25 cellular contexts compared by ENCODE assay signal in the genomic region with DNA sequence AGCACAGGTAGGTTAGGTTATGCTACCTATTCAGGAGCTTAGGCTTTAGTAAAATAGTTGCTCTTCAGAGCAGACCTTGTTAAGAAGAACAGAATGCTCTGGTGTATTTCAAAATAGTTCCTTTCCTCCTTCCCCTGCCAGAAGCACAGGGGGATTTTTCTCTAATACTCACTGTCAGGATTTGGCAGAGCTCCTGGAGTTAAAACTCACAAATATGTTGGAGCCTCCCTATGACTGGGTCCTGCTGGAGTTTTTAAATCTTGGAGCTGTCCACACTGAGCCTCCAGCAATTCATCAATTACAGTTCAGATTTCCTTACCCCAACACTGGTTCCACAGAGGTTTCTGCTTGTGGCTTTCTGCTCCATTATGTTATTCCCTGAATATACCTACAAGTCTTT.
"Had no signal": no experiment of that assay in that cellular context is flagged by ENCODE, and none has a peak within 500 bp of the region (broad histone marks: within the 10 kb centered on the region; RNA-seq: fewer than 3 reads in every experiment).

No MANE protein-coding gene starts in this region.

- H3K36me3 ChIP-seq: ovary, prostate gland, suprapubic skin, transverse colon had no signal

- H3K27ac Mint-ChIP-seq: activated naive CD8-positive, alpha-beta T cell treated with anti-CD3 and anti-CD28 coated beads for 36 hours; activated T-helper 2 cell treated with anti-CD3 and anti-CD28 coated beads, Interferon-gamma antibody, Interleukin-2, Interleukin-4, amounts not matched to agents 10 μg/mL and 5 μg/mL and 100 μg/mL, durations not matched to agents 14 hours and 24 hours and 36 hours; effector memory CD8-positive, alpha-beta T cell; immature natural killer cell; memory B cell; natural killer cell treated with Interleukin-12 subunit alpha and Interleukin-12 subunit beta and Interleukin-15 and Interleukin-18, amount 100 ng/mL, for 72 hours; stimulated activated naive CD8-positive, alpha-beta T cell treated with anti-CD3 and anti-CD28 coated beads, Interleukin-15, Interleukin-2, amounts not matched to agents 100 ng/mL and 50 ng/mL, for 24 hours had no signal

- H3K27me3 Mint-ChIP-seq: activated naive CD8-positive, alpha-beta T cell treated with anti-CD3 and anti-CD28 coated beads for 36 hours; effector memory CD8-positive, alpha-beta T cell; memory B cell; natural killer cell treated with Interleukin-12 subunit alpha and Interleukin-12 subunit beta and Interleukin-15 and Interleukin-18, amount 100 ng/mL, for 72 hours; stimulated activated naive CD8-positive, alpha-beta T cell treated with anti-CD3 and anti-CD28 coated beads, Interleukin-15, Interleukin-2, amounts not matched to agents 100 ng/mL and 50 ng/mL, for 24 hours had no signal

- H3K4me3 ChIP-seq: body of pancreas, ovary, prostate gland, skin epidermis, suprapubic skin, transverse colon had no signal

- ATAC-seq: activated T-cell treated with anti-CD3 and anti-CD28 coated beads, Interleukin-2, amount 50 U/mL, for 4 hours; body of pancreas; effector memory CD8-positive, alpha-beta T cell; esophagus mucosa; left ventricle myocardium superior; natural killer cell treated with Interleukin-12 subunit alpha and Interleukin-12 subunit beta and Interleukin-15 and Interleukin-18, amount 100 ng/mL, for 72 hours; right cardiac atrium had no signal

- H3K27me3 ChIP-seq: body of pancreas, ovary, suprapubic skin, transverse colon had no signal

- H3K4me1 ChIP-seq: body of pancreas, prostate gland, suprapubic skin had no signal

- H3K4me1 Mint-ChIP-seq: activated naive CD8-positive, alpha-beta T cell treated with anti-CD3 and anti-CD28 coated beads for 36 hours; immature natural killer cell; memory B cell had no signal

- H3K27ac ChIP-seq: body of pancreas, ovary, prostate gland, skin epidermis, suprapubic skin, transverse colon had no signal

- H3K36me3 Mint-ChIP-seq: activated naive CD8-positive, alpha-beta T cell treated with anti-CD3 and anti-CD28 coated beads for 36 hours; immature natural killer cell; memory B cell; natural killer cell treated with Interleukin-12 subunit alpha and Interleukin-12 subunit beta and Interleukin-15 and Interleukin-18, amount 100 ng/mL, for 72 hours had no signal

- DNase-seq: activated CD4-positive, alpha-beta T cell treated with anti-CD3 and anti-CD28 coated beads for 1 hour; activated CD8-positive, alpha-beta memory T cell treated with anti-CD3 and anti-CD28 coated beads, Interleukin-2, amount 50 U/mL, for 48 hours; activated naive CD4-positive, alpha-beta T cell treated with Interleukin-2 at 50 U/mL for 16 hours; activated naive CD8-positive, alpha-beta T cell treated with anti-CD3 and anti-CD28 coated beads for 36 hours; activated T-cell treated with anti-CD3 and anti-CD28 coated beads, Interleukin-2, amount 50 U/mL, for 4 hours; amniotic stem cell; effector memory CD8-positive, alpha-beta T cell; foreskin fibroblast; immature natural killer cell; kidney glomerular epithelial cell; left ventricle myocardium superior; ovary; right cardiac atrium; stimulated activated CD4-positive, alpha-beta T cell treated with anti-CD3 and anti-CD28 coated beads, Interleukin-1b, Interleukin-23, amount 100 ng/mL, for 48 hours; T-helper 9 cell; transverse colon had no signal

- H3K4me3 Mint-ChIP-seq: activated naive CD8-positive, alpha-beta T cell treated with anti-CD3 and anti-CD28 coated beads for 36 hours; activated T-cell treated with anti-CD3 and anti-CD28 coated beads, Interleukin-2, amount 50 U/mL, for 4 hours; effector memory CD8-positive, alpha-beta T cell; immature natural killer cell; memory B cell; natural killer cell treated with Interleukin-12 subunit alpha and Interleukin-12 subunit beta and Interleukin-15 and Interleukin-18, amount 100 ng/mL, for 72 hours; stimulated activated naive CD8-positive, alpha-beta T cell treated with anti-CD3 and anti-CD28 coated beads, Interleukin-15, Interleukin-2, amounts not matched to agents 100 ng/mL and 50 ng/mL, for 24 hours had no signal

- H3K9me3 ChIP-seq: body of pancreas, ovary, prostate gland, suprapubic skin, transverse colon had no signal
